In genomic region chr9:128098936-128099931, GRCh38 we compare ENCODE assay signal across 8 cellular contexts. TPM values are rescaled to one million over a fixed set of nuclear protein-coding genes. Genes with fewer than 3 reads are reported as not detected.
DNase-seq lines count a peak whose midpoint lies in the region; TF ChIP-seq lines count a peak whose summit lies in the region.

No MANE protein-coding gene starts in this region.

- DNase-seq in HEK293T (ENCODE audit: extremely low spot score) (no peak), ascending aorta (ENCODE audit: low spot score in 2 of 2) (no peak), spleen (peak; percentile 75), NCI-H187 (lab: John Stamatoyannopoulos, UW) (no peak), NCI-H1105 (lab: John Stamatoyannopoulos, UW) (no peak), superior temporal gyrus (ENCODE audit: extremely low spot score) (no peak), NK-92 (lab: John Stamatoyannopoulos, UW; ENCODE audit: unreplicated experiment) (no peak)

- CTCF ChIA-PET in HEK293T (lab: Yijun Ruan, JAX): interaction anchor here (3.4 kb wide), 1 partner anchor 18 kb away, joined by 12 read pairs; no protein-coding TSS in a partner anchor

- POLR2A ChIA-PET in HEK293T (lab: Yijun Ruan, JAX): interaction anchor here (1.1 kb wide), 1 partner anchor 32 kb away, joined by 3 read pairs; the partner anchor contains the start of gene NAIF1

- no peak for TF ChIP-seq POLR2A in spleen (IDR thresholded peaks at IDR 0.05)

- H3K9me3 ChIP-seq in ascending aorta (no peaks in the 10 kb centered on the region), iPS-18c (ENCODE audit: control insufficient read depth, insufficient read depth, low read length) (no peaks in the 10 kb centered on the region), spleen (no peaks in the 10 kb centered on the region)

- H3K36me3 ChIP-seq in ascending aorta (peaks cover 30 to 35% of the 10 kb centered on the region in 2 donors), spleen (peaks cover 0 to 55% (median 34%) of the 10 kb centered on the region in 6 donors)

- 47 to 72% (median 70%) methylated on average over 21 to 24 of the region's 24 CpGs for WGBS in spleen, 5 donors

- H3K4me3 ChIP-seq in ascending aorta: peak overlapping the region; percentile 64
- H3K4me3 ChIP-seq in iPS-18c (ENCODE audit: insufficient read depth, low read depth, low read length): peak overlapping the region; percentile 74
- H3K4me3 ChIP-seq in spleen: peak overlapping the region; percentile 25 to 65 (median 38)

- intact Hi-C loops in ascending aorta (cut with DNase I): loop anchor here (1.0 kb wide), 1 partner anchor 31 kb away; the partner anchor contains the start of gene SLC25A25
- intact Hi-C loops in spleen (cut with DNase I; ENCODE audit: low total_unique reads): loop anchor here (10.0 kb wide), 1 partner anchor 54 kb away; no protein-coding TSS in a partner anchor

- TF ChIP-seq CTCF in ascending aorta (IDR thresholded peaks at IDR 0.05) (no peak), spleen (IDR thresholded peaks at IDR 0.05 in 8 of 11, conservative IDR thresholded peaks at IDR 0.05 in 3 of 11) (no peak)

- H3K4me1 ChIP-seq in ascending aorta: peaks cover 33 to 48% of the 10 kb centered on the region in 2 donors
- peaks cover 49 to 100% (median 96%) of the 10 kb centered on the region in 6 donors for H3K4me1 ChIP-seq in spleen

- H3K27me3 ChIP-seq in ascending aorta: no peaks in the 10 kb centered on the region
- no peaks in the 10 kb centered on the region for H3K27me3 ChIP-seq in spleen (replicated peaks in 1 of 7)

- H3K27ac ChIP-seq in ascending aorta: peak overlapping the region; percentile 93 to 97
- H3K27ac ChIP-seq in spleen: peak overlapping the region; percentile 68 to 91 (median 86)

TF ChIP-seq in HEK293T, 16 proteins besides CTCF, POLR2A, EP300 and RAD21:
- TF ChIP-seq BHLHE40 (IDR thresholded peaks at IDR 0.05; ENCODE audit: borderline replicate concordance) (no peak), PKNOX1 (IDR thresholded peaks at IDR 0.05) (peak; percentile 29; the same call in 1 of the 2 replicates), SUZ12 (IDR thresholded peaks at IDR 0.05) (no peak), HDGF (IDR thresholded peaks at IDR 0.05; ENCODE audit: borderline replicate concordance) (no peak), L3MBTL2 (conservative IDR thresholded peaks at IDR 0.05) (peak; percentile 0; the same call in 1 of the 2 replicates), ZNF384 (IDR thresholded peaks at IDR 0.05) (no peak), LEF1 (IDR thresholded peaks at IDR 0.05; ENCODE audit: borderline replicate concordance) (no peak)

RNA-seq across cellular contexts. Expression of gene PTGES2, which starts 28.3 kb away (rescaled TPM):
- total RNA-seq in ascending aorta (97.2 TPM), spleen (10 to 100 TPM; 45.2 to 66.6 (median 58.5) TPM)
- 10 to 100 TPM; 45.8 to 71.2 (median 54.0) TPM for polyA plus RNA-seq in spleen

RNA-seq across cellular contexts. Expression of gene SLC25A25, which starts 31.2 kb away (rescaled TPM):
- total RNA-seq in ascending aorta: 27.4 TPM
- total RNA-seq in spleen: 10 to 100 TPM; 20.2 to 44.7 (median 26.0) TPM
- polyA plus RNA-seq in spleen: 10 to 100 TPM in 1 of 3 donors, 1 to 10 TPM in 2; 6.2 to 13.6 (median 6.5) TPM

RNA-seq across cellular contexts. Expression of gene NAIF1, which starts 32.1 kb away (rescaled TPM):
- total RNA-seq in ascending aorta (48.2 TPM), spleen (10 to 100 TPM in 6 of 7 donors, 1 to 10 TPM in 1; 9.3 to 14.3 (median 11.7) TPM)
- polyA plus RNA-seq in spleen: 10 to 100 TPM; 10.6 to 15.4 (median 10.8) TPM

RNA-seq across cellular contexts. Expression of gene LCN2, which starts 50.0 kb away (rescaled TPM):
- total RNA-seq in ascending aorta: not detected
- total RNA-seq in spleen: 100 to 1,000 TPM in 1 of 7 donors, 10 to 100 TPM in 5, 1 to 10 TPM in 1; 7.7 to 218 (median 20.3) TPM
- 10 to 100 TPM; 10.7 to 17.5 (median 13.3) TPM for polyA plus RNA-seq in spleen
